9 cellular contexts compared by ENCODE assay signal in genomic region chr12:49672351-49673181, GRCh38. TPM values are rescaled to one million over a fixed set of nuclear protein-coding genes. Genes with fewer than 3 reads are reported as not detected.
DNase-seq lines count a peak whose midpoint lies in the region; ATAC-seq and TF ChIP-seq lines count a peak whose summit lies in the region.
"Had no signal": no experiment of that assay in that cellular context is flagged by ENCODE, and none has a peak within 500 bp of the region (broad histone marks: within the 10 kb centered on the region; RNA-seq: fewer than 3 reads in every experiment).

No MANE protein-coding gene starts in this region.

- ATAC-seq in CD4-positive, CD25-positive, alpha-beta regulatory T cell (ENCODE audit: low read depth in 2 of 2), result no peak
- no peak for ATAC-seq in HG03108 (IDR thresholded peaks at IDR 0.05; ENCODE audit: unreplicated experiment)

- H3K27ac ChIP-seq in CD4-positive, CD25-positive, alpha-beta regulatory T cell (ENCODE audit: insufficient read depth, low read length, poor library complexity, severe bottlenecking), result peak overlapping the region; percentile 81
- H3K27ac ChIP-seq in OCI-LY3 (ENCODE audit: low read length), result peak overlapping the region; percentile 98
- peak overlapping the region; percentile 95 for H3K27ac ChIP-seq in endodermal cell (ENCODE audit: low read depth, low read length)

- no peaks in the 10 kb centered on the region for H3K9me3 ChIP-seq in CD4-positive, CD25-positive, alpha-beta regulatory T cell (ENCODE audit: control insufficient read depth in 2 of 2, low read length in 2 of 2)
- no peaks in the 10 kb centered on the region for H3K9me3 ChIP-seq in OCI-LY3 (ENCODE audit: insufficient read depth, low read length)
- no peaks in the 10 kb centered on the region for H3K9me3 ChIP-seq in endodermal cell (ENCODE audit: control insufficient read depth, low read length)

- peaks cover 4% of the 10 kb centered on the region for H3K36me3 Mint-ChIP-seq in CD4-positive, CD25-positive, alpha-beta regulatory T cell
- no peaks in the 10 kb centered on the region for H3K36me3 Mint-ChIP-seq in endodermal cell (ENCODE audit: low read depth)
- H3K36me3 Mint-ChIP-seq in osteocyte (ENCODE audit: unreplicated experiment), result peaks cover 4% of the 10 kb centered on the region

- H3K27ac Mint-ChIP-seq in CD4-positive, CD25-positive, alpha-beta regulatory T cell, result peak overlapping the region; percentile 95 to 98 (median 96)
- H3K27ac Mint-ChIP-seq in endodermal cell (peak overlapping the region; percentile 77), osteocyte (ENCODE audit: unreplicated experiment) (peak overlapping the region; percentile 99)

- H3K79me2 ChIP-seq in OCI-LY3 (ENCODE audit: low read length), result peaks cover 100% of the 10 kb centered on the region

- H3K4me3 Mint-ChIP-seq in CD4-positive, CD25-positive, alpha-beta regulatory T cell, result peak overlapping the region; percentile 25 to 88 (median 64)
- H3K4me3 Mint-ChIP-seq in endodermal cell (no peak overlapping the region), osteocyte (ENCODE audit: unreplicated experiment) (no peak overlapping the region)

- H3K9me3 Mint-ChIP-seq in CD4-positive, CD25-positive, alpha-beta regulatory T cell, result no peaks in the 10 kb centered on the region
- H3K9me3 Mint-ChIP-seq in endodermal cell, result no peaks in the 10 kb centered on the region
- H3K9me3 Mint-ChIP-seq in osteocyte (ENCODE audit: unreplicated experiment), result no peaks in the 10 kb centered on the region

- no peak for DNase-seq in CD4-positive, CD25-positive, alpha-beta regulatory T cell
- no peak for DNase-seq in endodermal cell
- DNase-seq in osteocyte (ENCODE audit: extremely low spot score, unreplicated experiment), result no peak
- no peak for DNase-seq in NCI-H2171 treated with DMSO at 0.1 percent for 48 hours (lab: John Stamatoyannopoulos, UW)
- DNase-seq in mucosa of gallbladder (ENCODE audit: low spot score), result no peak
- no peak for DNase-seq in NCI-H82 treated with DMSO at 0.1 percent for 48 hours (lab: John Stamatoyannopoulos, UW; ENCODE audit: unreplicated experiment)
- DNase-seq: activated CD4-positive, CD25-positive, alpha-beta regulatory T cell treated with anti-CD3 and anti-CD28 coated beads, Interleukin-2, amount 50 U/mL, for 72 hours had no signal

- no peaks in the 10 kb centered on the region for H4K20me1 ChIP-seq in OCI-LY3 (ENCODE audit: insufficient read depth, low read length)

- no peak overlapping the region for H2AFZ ChIP-seq in OCI-LY3 (ENCODE audit: low read depth, low read length)

- H3K9ac ChIP-seq in OCI-LY3 (ENCODE audit: low read length) (peak overlapping the region; percentile 83), endodermal cell (ENCODE audit: extremely low read depth, low read length, poor library complexity, severe bottlenecking) (no peak overlapping the region)

- H3K36me3 ChIP-seq in CD4-positive, CD25-positive, alpha-beta regulatory T cell (ENCODE audit: control insufficient read depth, insufficient read depth, low read length), result no peaks in the 10 kb centered on the region
- H3K36me3 ChIP-seq in OCI-LY3 (replicated peaks; ENCODE audit: low read depth, low read length), result peaks cover 15% of the 10 kb centered on the region
- H3K36me3 ChIP-seq in endodermal cell (ENCODE audit: control insufficient read depth, insufficient read depth, low read length), result no peaks in the 10 kb centered on the region

- peaks cover 57% of the 10 kb centered on the region for H3K4me1 ChIP-seq in CD4-positive, CD25-positive, alpha-beta regulatory T cell (ENCODE audit: control insufficient read depth, insufficient read depth, low read length, poor library complexity, severe bottlenecking)
- H3K4me1 ChIP-seq in OCI-LY3 (ENCODE audit: low read length), result peaks cover 91% of the 10 kb centered on the region
- H3K4me1 ChIP-seq in endodermal cell (ENCODE audit: control insufficient read depth, insufficient read depth, low read length), result peaks cover 13% of the 10 kb centered on the region

- 82 to 95% methylated on average over 4 of the region's 5 CpGs for WGBS in endodermal cell (ENCODE audit: insufficient coverage in 1 of 2, insufficient read length in 1 of 2), 2 experiments

- peak overlapping the region; percentile 67 for H3K4me3 ChIP-seq in CD4-positive, CD25-positive, alpha-beta regulatory T cell (ENCODE audit: low read depth, low read length)
- peak overlapping the region; percentile 56 for H3K4me3 ChIP-seq in OCI-LY3 (ENCODE audit: low read length)
- H3K4me3 ChIP-seq in endodermal cell (ENCODE audit: low read length), result no peak overlapping the region

- H3K4me2 ChIP-seq in OCI-LY3 (ENCODE audit: low read length), result peak overlapping the region; percentile 93

- H3K4me1 Mint-ChIP-seq in CD4-positive, CD25-positive, alpha-beta regulatory T cell, result peaks cover 56 to 97% (median 75%) of the 10 kb centered on the region in 4 donors
- H3K4me1 Mint-ChIP-seq in endodermal cell, result peaks cover 33% of the 10 kb centered on the region
- peaks cover 51% of the 10 kb centered on the region for H3K4me1 Mint-ChIP-seq in osteocyte (ENCODE audit: unreplicated experiment)

- TF ChIP-seq CTCF in OCI-LY3 (IDR thresholded peaks at IDR 0.05; ENCODE audit: low read depth, low read length) (no peak), endodermal cell (conservative IDR thresholded peaks at IDR 0.05) (no peak), osteocyte (IDR thresholded peaks at IDR 0.05) (no peak)

- H3K27me3 Mint-ChIP-seq in CD4-positive, CD25-positive, alpha-beta regulatory T cell, result no peaks in the 10 kb centered on the region
- H3K27me3 Mint-ChIP-seq in endodermal cell (ENCODE audit: insufficient read depth) (no peaks in the 10 kb centered on the region), osteocyte (ENCODE audit: unreplicated experiment) (no peaks in the 10 kb centered on the region)

- H3K27me3 ChIP-seq in CD4-positive, CD25-positive, alpha-beta regulatory T cell (ENCODE audit: control insufficient read depth, insufficient read depth, low read length), result no peaks in the 10 kb centered on the region
- H3K27me3 ChIP-seq in OCI-LY3 (ENCODE audit: low read depth, low read length), result no peaks in the 10 kb centered on the region
- H3K27me3 ChIP-seq in endodermal cell (ENCODE audit: control insufficient read depth, insufficient read depth, low read length, poor library complexity, severe bottlenecking), result no peaks in the 10 kb centered on the region

RNA-seq across cellular contexts. Expression of gene FMNL3, which starts 34.6 kb away (rescaled TPM):
- 21.4 TPM for total RNA-seq in CD4-positive, CD25-positive, alpha-beta regulatory T cell
- polyA plus RNA-seq in CD4-positive, CD25-positive, alpha-beta regulatory T cell, result 1 to 10 TPM; 3.8 to 9.0 (median 5.0) TPM
- total RNA-seq in endodermal cell (10 to 100 TPM; 22.4 to 23.5 TPM), osteocyte (37.4 and 37.7 TPM in 2 replicates), mucosa of gallbladder (27.8 TPM)
- polyA plus RNA-seq in endodermal cell (2013, experiment 1 of 2), result 14.2 TPM
- polyA plus RNA-seq in endodermal cell (2013, experiment 2 of 2), result 15.9 TPM

RNA-seq across cellular contexts. Expression of gene PRPF40B, which starts 49.2 kb away (rescaled TPM):
- total RNA-seq in CD4-positive, CD25-positive, alpha-beta regulatory T cell, result 6.3 TPM
- polyA plus RNA-seq in CD4-positive, CD25-positive, alpha-beta regulatory T cell, result 1 to 10 TPM in 3 of 4 donors, under 1 TPM in 1; 0.78 to 3.2 (median 1.7) TPM
- total RNA-seq in endodermal cell, result 10 to 100 TPM; 33.8 to 45.6 TPM
- 29.5 TPM for polyA plus RNA-seq in endodermal cell (2013, experiment 1 of 2)
- 25.0 TPM for polyA plus RNA-seq in endodermal cell (2013, experiment 2 of 2)
- 25.6 and 28.9 TPM in 2 replicates for total RNA-seq in osteocyte
- total RNA-seq in mucosa of gallbladder, result 33.4 TPM

Comparison
In these comparisons a context has a peak if more than half of its experiments do, and no peak if none do; other contexts are left out.
1. H3K4me3 Mint-ChIP-seq: peak in CD4-positive, CD25-positive, alpha-beta regulatory T cell (4 of 4); none in endodermal cell (single experiment) and osteocyte (single experiment).
2. Peak in every context shown above with its lines, with median percentiles within 50 percentile points of each other: H3K27ac ChIP-seq and H3K27ac Mint-ChIP-seq.